8 cellular contexts compared by ENCODE assay signal in the genomic region with DNA sequence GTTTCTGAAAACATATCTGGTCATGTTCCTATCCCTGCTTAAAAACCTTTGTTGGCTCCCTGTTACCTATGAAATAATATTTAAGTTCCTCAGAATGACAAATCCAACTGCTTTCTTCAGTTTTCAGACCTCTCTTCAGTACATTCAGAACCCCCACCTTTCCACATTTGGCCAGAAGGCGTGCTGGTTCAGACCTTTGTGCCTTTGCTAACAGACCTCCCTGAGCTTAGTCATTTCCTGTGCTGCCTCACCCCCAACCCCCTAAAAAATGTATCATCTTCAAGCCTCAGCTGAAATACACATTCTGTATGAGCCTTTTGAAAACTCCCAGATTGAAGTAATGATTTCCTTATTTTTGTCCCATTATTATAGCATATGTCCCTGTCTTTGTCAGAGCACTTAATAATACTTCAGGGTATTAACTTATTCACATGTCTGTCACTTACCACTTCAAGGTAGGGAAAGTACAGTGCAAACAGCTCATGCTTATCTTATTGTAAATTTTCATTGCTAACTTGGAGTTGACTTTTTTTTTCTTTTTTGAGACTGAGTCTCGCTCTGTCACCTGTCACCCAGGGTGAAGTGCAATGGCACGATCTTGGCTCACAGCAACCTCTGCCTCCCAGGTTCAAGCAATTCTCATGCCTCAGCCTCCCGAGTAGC. TPM values are rescaled to one million over a fixed set of nuclear protein-coding genes. Genes with fewer than 3 reads are reported as not detected.
DNase-seq lines count a peak whose midpoint lies in the region; ATAC-seq and TF ChIP-seq lines count a peak whose summit lies in the region.

No MANE protein-coding gene starts in this region.

- no peaks in the 10 kb centered on the region for H3K9me3 ChIP-seq in Panc1 (ENCODE audit: control insufficient read depth, insufficient read depth, low read depth, low read length)
- no peaks in the 10 kb centered on the region for H3K9me3 ChIP-seq in left ventricle myocardium inferior (replicated peaks)

- peak; percentile 33 for TF ChIP-seq CTCF in AG09309 (IDR thresholded peaks at IDR 0.05; ENCODE audit: control insufficient read depth, insufficient read depth, low read depth, low read length, missing control alignments)
- TF ChIP-seq CTCF in Panc1 (IDR thresholded peaks at IDR 0.05): no peak
- TF ChIP-seq CTCF in left ventricle myocardium inferior (IDR thresholded peaks at IDR 0.05; ENCODE audit: borderline replicate concordance): no peak

- peak overlapping the region; percentile 95 for H3K27ac Mint-ChIP-seq in activated naive CD4-positive, alpha-beta T cell treated with anti-CD3 and anti-CD28 coated beads, Interleukin-2, amount 10 ng/mL, durations not matched to agents 7 days and 5 days

- H4K8ac ChIP-seq in mesendoderm (ENCODE audit: low read depth, low read length): no peak overlapping the region

- H3K4me3 ChIP-seq in AG09309 (ENCODE audit: control insufficient read depth, low read depth, low read length): no peak overlapping the region
- H3K4me3 ChIP-seq in Panc1 (ENCODE audit: low read depth in 2 of 2, low read length in 2 of 2): no peak overlapping the region
- no peak overlapping the region for H3K4me3 ChIP-seq in mesendoderm (ENCODE audit: low read length)
- H3K4me3 ChIP-seq in left ventricle myocardium inferior: no peak overlapping the region

- no peak overlapping the region for H2BK5ac ChIP-seq in mesendoderm (ENCODE audit: low read length)

- H3K36me3 ChIP-seq in Panc1 (ENCODE audit: control insufficient read depth, insufficient read depth, low read length) (peaks cover 82% of the 10 kb centered on the region), mesendoderm (ENCODE audit: control insufficient read depth, insufficient read depth, low read length) (peaks cover 7% of the 10 kb centered on the region), left ventricle myocardium inferior (peaks cover 89% of the 10 kb centered on the region)

- H3K27ac ChIP-seq in Panc1 (ENCODE audit: low read length) (no peak overlapping the region), mesendoderm (ENCODE audit: low read depth, low read length) (no peak overlapping the region), left ventricle myocardium inferior (replicated peaks) (no peak overlapping the region)

- ATAC-seq in Panc1 (peak; percentile 85; the same call in 1 of the 2 replicates), GM21528 (IDR thresholded peaks at IDR 0.05; ENCODE audit: low FRiP score, unreplicated experiment) (no peak), GM21576 (IDR thresholded peaks at IDR 0.05; ENCODE audit: unreplicated experiment) (no peak)

- in situ Hi-C loops in Panc1 (cut with HindIII; ENCODE audit: low pct_unique_long_range_greater_than_20kb, low sequenced_read_pairs): no loop called here

- H3K79me1 ChIP-seq in mesendoderm (ENCODE audit: low read length): no peaks in the 10 kb centered on the region

- peak overlapping the region; percentile 5 for H3K4me3 Mint-ChIP-seq in activated naive CD4-positive, alpha-beta T cell treated with anti-CD3 and anti-CD28 coated beads, Interleukin-2, amount 10 ng/mL, durations not matched to agents 7 days and 5 days

- intact Hi-C loops in Panc1 (cut with micrococcal nuclease; ENCODE audit: unreplicated experiment): loop anchor here (5.0 kb wide), 1 partner anchor 98 kb away; no protein-coding TSS in a partner anchor
- intact Hi-C loops in left ventricle myocardium inferior (cut with micrococcal nuclease): loop anchor here (5.0 to 10.0 kb wide), 2 partner anchors 96 to 148 kb away; no protein-coding TSS in a partner anchor

- no peak overlapping the region for H3K18ac ChIP-seq in mesendoderm (ENCODE audit: low read length)

- H3K56ac ChIP-seq in mesendoderm (ENCODE audit: low read length): no peak overlapping the region

- no peaks in the 10 kb centered on the region for H3K79me2 ChIP-seq in mesendoderm (ENCODE audit: control insufficient read depth, insufficient read depth, low read length)

- H3K4me1 ChIP-seq in Panc1 (ENCODE audit: control insufficient read depth, insufficient read depth, low read length) (0 out of 2 replicates have a peak, but pooled peaks cover 5% of the 10 kb centered on the region), mesendoderm (ENCODE audit: control insufficient read depth, low read depth, low read length) (no peaks in the 10 kb centered on the region), left ventricle myocardium inferior (peaks cover 13% of the 10 kb centered on the region)

- no peak overlapping the region for H3K9ac ChIP-seq in mesendoderm (ENCODE audit: low read length)

- CTCF ChIA-PET in Panc1 (lab: Charles Lee): no interaction called here
- CTCF ChIA-PET in activated naive CD4-positive, alpha-beta T cell treated with anti-CD3 and anti-CD28 coated beads, Interleukin-2, amount 10 ng/mL, durations not matched to agents 7 days and 5 days (lab: Charles Lee): interaction anchor here (0.6 to 3.3 kb wide), 6 partner anchors 17 to 210 kb away, joined by 3 to 29 read pairs (median 4); a partner anchor contains a TSS

- no peak overlapping the region for H3K23ac ChIP-seq in mesendoderm (ENCODE audit: low read length)

- no peak overlapping the region for H2BK15ac ChIP-seq in mesendoderm (replicated peaks; ENCODE audit: low read depth)

- H2BK120ac ChIP-seq in mesendoderm (ENCODE audit: low read depth, low read length): no peak overlapping the region

- WGBS in mesendoderm (ENCODE audit: extremely low coverage, insufficient coverage, low lambda C conversion rate): no CpG with 5 or more reads among the region's 4 CpGs

- no peaks in the 10 kb centered on the region for H3K27me3 ChIP-seq in Panc1 (ENCODE audit: control insufficient read depth, insufficient read depth, low read length)
- H3K27me3 ChIP-seq in mesendoderm (ENCODE audit: insufficient read depth, low read length, poor library complexity): no peaks in the 10 kb centered on the region
- H3K27me3 ChIP-seq in left ventricle myocardium inferior (ENCODE audit: low read depth): no peaks in the 10 kb centered on the region

- H3K4ac ChIP-seq in mesendoderm (ENCODE audit: low read depth, low read length): no peak overlapping the region

- no peak overlapping the region for H2AK5ac ChIP-seq in mesendoderm (ENCODE audit: low read length)

- peaks cover 29% of the 10 kb centered on the region for H3K4me1 Mint-ChIP-seq in activated naive CD4-positive, alpha-beta T cell treated with anti-CD3 and anti-CD28 coated beads, Interleukin-2, amount 10 ng/mL, durations not matched to agents 7 days and 5 days

- POLR2A ChIA-PET in Panc1 (lab: Charles Lee): interaction anchor here (0.6 to 0.9 kb wide), 2 partner anchors 13 to 37 kb away, joined by 6 to 9 read pairs; no protein-coding TSS in a partner anchor

- no peaks in the 10 kb centered on the region for H3K9me3 Mint-ChIP-seq in activated naive CD4-positive, alpha-beta T cell treated with anti-CD3 and anti-CD28 coated beads, Interleukin-2, amount 10 ng/mL, durations not matched to agents 7 days and 5 days

- DNase-seq in AG09309 (ENCODE audit: low read depth) (peak; percentile 50), Panc1 (ENCODE audit: low read depth, low spot score) (peak; percentile 70), mesendoderm (peak; percentile 84), NCI-H1694 (lab: John Stamatoyannopoulos, UW) (no peak), left ventricle myocardium inferior (no peak)
- DNase-seq in activated naive CD4-positive, alpha-beta T cell treated with anti-CD3 and anti-CD28 coated beads, Interleukin-2, amount 10 ng/mL, durations not matched to agents 7 days and 5 days: peak; percentile 61

- no peak overlapping the region for H4K5ac ChIP-seq in mesendoderm (ENCODE audit: low read length)

- peaks cover 62% of the 10 kb centered on the region for H3K36me3 Mint-ChIP-seq in activated naive CD4-positive, alpha-beta T cell treated with anti-CD3 and anti-CD28 coated beads, Interleukin-2, amount 10 ng/mL, durations not matched to agents 7 days and 5 days

- H3K27me3 Mint-ChIP-seq in activated naive CD4-positive, alpha-beta T cell treated with anti-CD3 and anti-CD28 coated beads, Interleukin-2, amount 10 ng/mL, durations not matched to agents 7 days and 5 days: no peaks in the 10 kb centered on the region

- H3K4me2 ChIP-seq in mesendoderm (ENCODE audit: low read length): no peak overlapping the region

- no TSS peak for BruUV-seq in Panc1 (replicated peaks; lab: Mats Ljungman, UMichigan)

RNA-seq across cellular contexts. Expression of a gene that starts 19.7 kb away (rescaled TPM):
- total RNA-seq in Panc1 (2021; ENCODE audit: unreplicated experiment) (not detected), left ventricle myocardium inferior (not detected)
- polyA plus RNA-seq in Panc1 (2012; ENCODE audit: insufficient read length): not detected
- polyA plus RNA-seq in mesendoderm (2013, experiment 1 of 2): 0.03 TPM
- polyA plus RNA-seq in mesendoderm (2013, experiment 2 of 2): 0.03 TPM

Comparison
In these comparisons a context has a peak if more than half of its experiments do, and no peak if none do; other contexts are left out.
1. DNase-seq: peak in AG09309 (single experiment), Panc1 (single experiment), activated naive CD4-positive, alpha-beta T cell treated with anti-CD3 and anti-CD28 coated beads, Interleukin-2, amount 10 ng/mL, durations not matched to agents 7 days and 5 days (single experiment) and mesendoderm (single experiment); none in NCI-H1694 (single experiment) and left ventricle myocardium inferior (single experiment).